9 cellular contexts compared by ENCODE assay signal in genomic region chr1:17207046-17207445, GRCh38. TPM values are rescaled to one million over a fixed set of nuclear protein-coding genes. Genes with fewer than 3 reads are reported as not detected.
A peak's percentile ranks its signal among the peaks of the same experiment; 100 is the strongest.
DNase-seq lines count a peak whose midpoint lies in the region; ATAC-seq and TF ChIP-seq lines count a peak whose summit lies in the region.
"Had no signal": no experiment of that assay in that cellular context is flagged by ENCODE, and none has a peak within 500 bp of the region (broad histone marks: within the 10 kb centered on the region; RNA-seq: fewer than 3 reads in every experiment).

No MANE protein-coding gene starts in this region.

- no peak for TF ChIP-seq CTCF in adrenal gland (IDR thresholded peaks at IDR 0.05)

- H3K9me3 ChIP-seq in adrenal gland (replicated peaks in 1 of 3) = no peaks in the 10 kb centered on the region

- H3K27me3 ChIP-seq in adrenal gland = peaks cover 6% of the 10 kb centered on the region

- TF ChIP-seq POLR2A in GM18505 (IDR thresholded peaks at IDR 0.05; ENCODE audit: borderline replicate concordance, extremely low read depth, insufficient read depth, insufficient read length) = no peak
- TF ChIP-seq POLR2A in adrenal gland (IDR thresholded peaks at IDR 0.05) = no peak

- H3K4me1 ChIP-seq in adrenal gland (replicated peaks in 1 of 2) = no peaks in the 10 kb centered on the region

- H3K4me3 ChIP-seq in adrenal gland = no peak overlapping the region

- 45 to 68% (median 52%) methylated on average over 2 to 4 of the region's 4 CpGs for WGBS in adrenal gland, 4 donors

- no peak overlapping the region for H3K27ac ChIP-seq in adrenal gland

- DNase-seq in adrenal gland = peak; percentile 34 to 71 (median 61)
- DNase-seq in posterior cingulate gyrus = peak in 6 of 10 donors; percentile 17 to 85 (median 25)
- no peak for DNase-seq in NCI-H1105 (lab: John Stamatoyannopoulos, UW)
- no peak for DNase-seq in activated naive CD4-positive, alpha-beta T cell (lab: John Stamatoyannopoulos, UW)
- no peak for DNase-seq in activated naive CD4-positive, alpha-beta T cell treated with anti-CD3 and anti-CD28 coated beads, Interleukin-2, amount 50 U/mL, for 16 hours
- DNase-seq: NCI-H524 treated with DMSO at 0.1 percent for 48 hours had no signal

- intact Hi-C loops in adrenal gland (cut with DNase I) (no loop called here), posterior cingulate gyrus (cut with DNase I) (no loop called here)

- no peaks in the 10 kb centered on the region for H3K36me3 ChIP-seq in adrenal gland (replicated peaks in 1 of 2)

- ATAC-seq in GM18505 (IDR thresholded peaks at IDR 0.05; ENCODE audit: unreplicated experiment) (peak; percentile 56), HG03378 (IDR thresholded peaks at IDR 0.05; ENCODE audit: unreplicated experiment) (peak; percentile 46), GM19023 (IDR thresholded peaks at IDR 0.05; ENCODE audit: unreplicated experiment) (no peak)

RNA-seq across cellular contexts. Expression of gene PADI1, which starts 2.1 kb away (rescaled TPM):
- not detected for total RNA-seq in adrenal gland
- polyA plus RNA-seq in adrenal gland = under 1 TPM in 2 of 3 donors, not detected in 1; 0.08 to 0.10 TPM

RNA-seq across cellular contexts. Expression of gene PADI3, which starts 41.9 kb away (rescaled TPM):
- total RNA-seq in adrenal gland = not detected
- polyA plus RNA-seq in adrenal gland = not detected

Comparison
In these comparisons a context has a peak if more than half of its experiments do, and no peak if none do; other contexts are left out.
1. DNase-seq: peak in adrenal gland (7 of 7) and posterior cingulate gyrus (6 of 10); none in NCI-H1105 (single experiment), activated naive CD4-positive, alpha-beta T cell (0 of 4) and activated naive CD4-positive, alpha-beta T cell treated with anti-CD3 and anti-CD28 coated beads, Interleukin-2, amount 50 U/mL, for 16 hours (single experiment).